1 cellular context compared by ENCODE assay signal in the genomic region with DNA sequence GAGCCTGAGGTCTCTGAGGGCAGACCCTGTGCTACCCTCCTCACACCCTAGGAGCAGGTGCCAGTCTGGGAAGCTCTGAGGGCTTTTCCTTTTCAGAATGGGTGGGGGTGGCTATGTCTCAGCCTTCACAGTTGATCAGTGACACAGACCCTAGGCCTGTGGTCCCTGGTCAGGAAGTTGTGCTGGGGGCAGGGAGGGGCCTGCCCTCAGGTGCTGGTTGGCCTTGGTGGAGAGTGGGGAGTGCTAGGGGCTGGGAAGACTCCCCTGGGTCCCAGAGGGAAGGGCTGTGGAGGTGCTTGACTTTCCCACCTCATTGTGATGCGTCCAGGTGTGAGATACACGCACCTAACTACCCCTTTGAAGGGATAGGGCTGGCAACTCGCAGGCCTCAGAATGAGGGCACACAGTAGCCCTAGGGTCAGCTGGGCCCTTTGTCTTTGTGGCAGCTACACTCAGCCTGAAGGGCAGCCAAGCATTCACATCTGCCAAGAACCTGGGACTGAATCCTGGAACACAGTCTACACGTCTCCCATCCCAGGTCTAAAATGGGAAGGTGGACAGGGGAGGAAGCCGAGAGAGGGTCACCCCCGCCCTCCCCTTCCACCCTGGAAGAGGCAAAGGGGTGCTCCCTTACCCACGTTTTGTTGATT.
TF ChIP-seq lines count a peak whose summit lies in the region.

No MANE protein-coding gene starts in this region.

TF ChIP-seq in A549, 52 proteins besides CTCF, POLR2A, EP300 and RAD21 (continued from another document):
- TF ChIP-seq FOXS1 (CRISPR knock-in tag; IDR thresholded peaks at IDR 0.05): no peak
